8 cellular contexts compared by ENCODE assay signal in the genomic region with DNA sequence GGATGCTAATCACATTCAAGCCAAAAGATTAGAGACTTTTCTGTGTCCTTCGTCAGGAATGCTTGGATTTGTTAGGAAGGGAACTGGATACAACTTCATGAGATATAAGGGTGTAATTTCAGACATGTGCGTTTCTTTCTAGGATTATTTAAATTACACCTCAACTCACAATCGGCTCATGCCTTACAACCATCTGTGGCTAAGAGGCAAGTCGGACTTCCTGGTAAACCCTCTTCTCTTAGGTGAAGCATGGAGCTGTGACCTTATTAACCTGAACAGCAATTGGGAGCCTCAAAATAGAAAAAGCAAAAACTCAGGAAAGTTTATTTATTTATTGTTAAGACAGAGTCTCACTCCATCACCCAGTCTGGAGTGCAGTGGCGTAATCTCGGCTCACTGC.
DNase-seq lines count a peak whose midpoint lies in the region; FAIRE-seq and TF ChIP-seq lines count a peak whose summit lies in the region.

No MANE protein-coding gene starts in this region.

- no peaks in the 10 kb centered on the region for H3K36me3 ChIP-seq in HUES64 (ENCODE audit: insufficient read depth, low read length)
- no peaks in the 10 kb centered on the region for H3K36me3 ChIP-seq in bronchial epithelial cell (ENCODE audit: control insufficient read depth, insufficient read depth, low read length)
- H3K36me3 ChIP-seq in muscle layer of duodenum (ENCODE audit: control insufficient read depth in 1 of 2, insufficient read depth in 2 of 2, low read length in 2 of 2), result no peaks in the 10 kb centered on the region

- TF ChIP-seq CTCF in AG09309 (IDR thresholded peaks at IDR 0.05; ENCODE audit: control insufficient read depth, insufficient read depth, low read depth, low read length, missing control alignments) (no peak), bronchial epithelial cell (IDR thresholded peaks at IDR 0.05; ENCODE audit: insufficient read depth, low read length, severe bottlenecking) (no peak)

- H3K27ac ChIP-seq in HUES64 (ENCODE audit: low read depth, low read length) (no peak overlapping the region), muscle layer of duodenum (ENCODE audit: low read length) (no peak overlapping the region)

- H3K9ac ChIP-seq in HUES64 (ENCODE audit: low read depth, low read length), result peak overlapping the region; percentile 41

- FAIRE-seq in bronchial epithelial cell (lab: Jason Lieb, UNC), result no peak
- FAIRE-seq in RCC 7860 (lab: Jason Lieb, UNC), result no peak

- H3K4me3 ChIP-seq in AG09309 (ENCODE audit: control insufficient read depth, low read depth, low read length), result peak overlapping the region; percentile 47
- H3K4me3 ChIP-seq in HUES64 (ENCODE audit: low read length), result peak overlapping the region; percentile 70
- peak overlapping the region; percentile 54 for H3K4me3 ChIP-seq in bronchial epithelial cell (ENCODE audit: low read depth, low read length)
- H3K4me3 ChIP-seq in muscle layer of duodenum (ENCODE audit: low read depth in 1 of 2, low read length in 2 of 2), result peak overlapping the region; percentile 57 to 79

- H3K27me3 ChIP-seq in HUES64 (ENCODE audit: insufficient read depth, low read length) (peaks cover 24% of the 10 kb centered on the region), bronchial epithelial cell (ENCODE audit: control insufficient read depth, insufficient read depth, low read length) (no peaks in the 10 kb centered on the region), muscle layer of duodenum (ENCODE audit: low read depth, low read length) (no peaks in the 10 kb centered on the region)

- H3K4me1 ChIP-seq in HUES64 (ENCODE audit: insufficient read depth, low read length) (peaks cover 5% of the 10 kb centered on the region; the same call in 1 of the 2 replicates), muscle layer of duodenum (ENCODE audit: control insufficient read depth in 1 of 2, insufficient read depth in 2 of 2, low read length in 2 of 2) (no peaks in the 10 kb centered on the region)

- WGBS in HUES64, result 72% methylated on average over 6 of the region's 6 CpGs

- DNase-seq in AG09309 (ENCODE audit: low read depth), result no peak
- no peak for DNase-seq in bronchial epithelial cell (ENCODE audit: low read depth)
- no peak for DNase-seq in hypothalamus (lab: John Stamatoyannopoulos, UW)
- DNase-seq in A172 (ENCODE audit: low spot score), result no peak
- DNase-seq in RCC 7860 (ENCODE audit: low spot score), result no peak
- no peak for DNase-seq in GDM1 (lab: John Stamatoyannopoulos, UW)

- no peaks in the 10 kb centered on the region for H3K9me3 ChIP-seq in HUES64 (ENCODE audit: insufficient read depth, low read depth, low read length)
- no peaks in the 10 kb centered on the region for H3K9me3 ChIP-seq in muscle layer of duodenum (ENCODE audit: control insufficient read depth in 1 of 2, low read length in 2 of 2)
